In the genomic region with DNA sequence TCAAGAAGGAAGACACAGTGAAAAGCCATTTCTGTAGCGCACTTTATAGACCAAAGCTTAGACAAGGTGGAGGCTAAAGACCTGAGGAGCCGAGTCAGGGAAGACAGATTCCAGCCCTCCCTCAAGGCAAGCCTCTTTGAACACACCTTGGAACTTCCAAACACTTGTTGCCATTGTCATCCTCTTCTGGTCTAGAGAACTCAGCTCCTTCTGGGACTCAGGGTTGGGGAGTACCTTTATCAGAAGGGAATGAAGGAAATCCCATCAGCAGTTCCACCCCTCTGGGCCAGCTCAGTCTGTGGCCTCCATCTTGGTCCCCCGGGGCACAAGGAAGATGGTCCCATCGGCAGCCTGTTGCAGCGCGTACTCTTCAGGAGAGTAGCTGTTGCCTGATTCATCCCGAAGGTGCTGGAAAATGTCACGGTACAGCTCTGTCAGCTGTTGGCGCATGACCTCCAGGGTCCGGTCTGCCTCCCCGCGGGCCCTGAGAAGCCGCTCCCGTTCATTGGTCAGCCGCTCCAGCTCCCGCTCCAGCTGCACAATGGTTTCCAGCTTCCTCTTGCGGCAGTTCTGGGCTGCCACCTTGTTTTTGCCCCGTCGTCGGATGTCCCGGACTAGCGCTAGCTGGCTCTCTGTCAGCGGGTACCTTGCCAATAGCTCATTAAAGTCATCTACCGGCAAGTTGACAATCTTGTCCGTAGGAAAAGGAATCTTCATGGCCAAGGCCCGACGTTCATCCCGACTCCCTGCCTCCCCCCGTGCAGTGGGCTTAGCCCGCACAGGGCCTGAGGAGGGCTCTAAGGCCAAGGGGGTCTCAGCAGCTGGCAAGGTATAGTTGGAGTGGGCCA, we compare ENCODE assay signal across 20 cellular contexts. TPM values are rescaled to one million over a fixed set of nuclear protein-coding genes. Genes with fewer than 3 reads are reported as not detected.
"Had no signal": no experiment of that assay in that cellular context is flagged by ENCODE, and none has a peak within 500 bp of the region (broad histone marks: within the 10 kb centered on the region; RNA-seq: fewer than 3 reads in every experiment).

No MANE protein-coding gene starts in this region.

- DNase-seq: activated CD4-positive, alpha-beta memory T cell treated with anti-CD3 and anti-CD28 coated beads, Interleukin-2, amount 10 ng/mL, durations not matched to agents 7 days and 5 days; activated CD4-positive, alpha-beta T cell treated with anti-CD3 and anti-CD28 coated beads, Interleukin-2, amount 10 ng/mL, durations not matched to agents 24 days and 14 days; activated naive CD8-positive, alpha-beta T cell treated with anti-CD3 and anti-CD28 coated beads for 36 hours; central memory CD4-positive, alpha-beta T cell; dorsolateral prefrontal cortex; left colon; natural killer cell; small intestine; stomach; SW 1271; T-helper 17 cell; transverse colon had no signal

- H3K4me3 ChIP-seq: dorsolateral prefrontal cortex, gastroesophageal sphincter, stomach, suprapubic skin, transverse colon had no signal

- H3K27ac ChIP-seq: gastroesophageal sphincter, stomach, suprapubic skin, transverse colon, VCaP had no signal

- H3K27me3 ChIP-seq: dorsolateral prefrontal cortex, stomach, suprapubic skin, transverse colon had no signal

- ATAC-seq: activated CD4-positive, CD25-positive, alpha-beta regulatory T cell treated with anti-CD3 and anti-CD28 coated beads, Interleukin-2, amount 50 U/mL, for 24 hours; activated T-helper 17 cell treated with anti-CD3 and anti-CD28 coated beads, Interleukin-2, amount 50 U/mL, for 72 hours; gastroesophageal sphincter; left colon; natural killer cell; sciatic nerve; stimulated activated memory B cell treated with anti-CD40 and anti-IgM and Interleukin-4, amounts not matched to agents 10 μg/mL and 1 μg/mL and 100 μg/mL, for 72 hours; T-helper 17 cell had no signal

- H3K9me3 ChIP-seq: gastroesophageal sphincter, stomach, suprapubic skin, transverse colon had no signal

RNA-seq across cellular contexts. Expression of a gene that starts 8.5 kb away (rescaled TPM):
- total RNA-seq: activated CD4-positive, alpha-beta T cell treated with anti-CD3 and anti-CD28 coated beads, Interleukin-2, amount 10 ng/mL, durations not matched to agents 24 days and 14 days; activated naive CD8-positive, alpha-beta T cell treated with anti-CD3 and anti-CD28 coated beads for 36 hours; activated T-helper 17 cell treated with anti-CD3 and anti-CD28 coated beads, Interleukin-2, amount 50 U/mL, for 72 hours; lung microvascular endothelial cell; transverse colon had no signal
